In the genomic region with DNA sequence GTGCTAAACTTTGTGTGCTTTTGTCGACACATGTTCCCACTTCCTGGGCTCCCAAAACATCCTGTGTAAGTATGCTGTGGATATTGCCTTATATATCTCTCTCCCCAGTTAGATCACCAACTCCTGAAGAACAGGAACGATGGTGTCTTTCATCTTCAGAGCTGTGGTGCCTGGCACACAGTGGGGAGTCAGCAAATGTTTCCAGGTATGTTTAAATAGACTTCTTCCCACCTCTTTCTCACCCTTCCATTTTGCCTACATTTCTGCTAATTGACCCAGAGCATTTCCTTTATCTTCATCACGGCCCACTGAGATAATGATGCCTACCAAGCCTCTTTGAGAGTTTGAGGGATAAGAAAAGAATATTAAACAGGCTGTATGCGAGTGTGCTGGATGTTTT, we compare ENCODE assay signal across 21 cellular contexts.
DNase-seq lines count a peak whose midpoint lies in the region; ATAC-seq, FAIRE-seq and TF ChIP-seq lines count a peak whose summit lies in the region.
"Had no signal": no experiment of that assay in that cellular context is flagged by ENCODE, and none has a peak within 500 bp of the region (broad histone marks: within the 10 kb centered on the region; RNA-seq: fewer than 3 reads in every experiment).

No MANE protein-coding gene starts in this region.

- H3K4me3 ChIP-seq in astrocyte (ENCODE audit: insufficient read depth, low read depth, low read length) (no peak overlapping the region), colonic mucosa (no peak overlapping the region)
- H3K4me3 ChIP-seq: PC-9 had no signal

- H3K9ac ChIP-seq in astrocyte (ENCODE audit: low read length) (no peak overlapping the region), colonic mucosa (ENCODE audit: low read depth in 2 of 2, low read length in 2 of 2) (no peak overlapping the region)

- H3K27ac Mint-ChIP-seq in astrocyte (ENCODE audit: unreplicated experiment) (no peak overlapping the region), mesothelial cell of epicardium (peak overlapping the region; percentile 5)
- no peak overlapping the region for H3K27ac Mint-ChIP-seq in activated T-helper 1 cell treated with anti-CD3 and anti-CD28 coated beads, Interleukin-12 subunit alpha, Interleukin-12 subunit beta, Interleukin-2, Interleukin-4 antibody, amounts not matched to agents 30 ng/mL and 10 ng/mL and 1 ng/mL, durations not matched to agents 14 hours and 24 hours and 36 hours
- H3K27ac Mint-ChIP-seq: H9 had no signal

- H3K4me1 ChIP-seq in astrocyte (ENCODE audit: insufficient read depth, low read length) = no peaks in the 10 kb centered on the region
- H3K4me1 ChIP-seq in colonic mucosa = no peaks in the 10 kb centered on the region

- TF ChIP-seq CTCF in astrocyte (IDR thresholded peaks at IDR 0.05; ENCODE audit: insufficient read depth, low read depth, low read length) (no peak), mesothelial cell of epicardium (IDR thresholded peaks at IDR 0.05; ENCODE audit: unreplicated experiment) (no peak), colonic mucosa (IDR thresholded peaks at IDR 0.05) (no peak)

- no peaks in the 10 kb centered on the region for H3K9me3 Mint-ChIP-seq in astrocyte (ENCODE audit: unreplicated experiment)
- H3K9me3 Mint-ChIP-seq in mesothelial cell of epicardium = no peaks in the 10 kb centered on the region
- H3K9me3 Mint-ChIP-seq in activated T-helper 1 cell treated with anti-CD3 and anti-CD28 coated beads, Interleukin-12 subunit alpha, Interleukin-12 subunit beta, Interleukin-2, Interleukin-4 antibody, amounts not matched to agents 30 ng/mL and 10 ng/mL and 1 ng/mL, durations not matched to agents 14 hours and 24 hours and 36 hours = no peaks in the 10 kb centered on the region
- H3K9me3 Mint-ChIP-seq: H9 had no signal

- no peak overlapping the region for H3K4me2 ChIP-seq in astrocyte (ENCODE audit: low read length)
- H3K4me2 ChIP-seq: PC-9 had no signal

- no peak for FAIRE-seq in astrocyte (lab: Jason Lieb, UNC)
- FAIRE-seq: G401.6, HepG2 had no signal

- H3K27me3 ChIP-seq in astrocyte (ENCODE audit: insufficient read depth, low read length) (no peaks in the 10 kb centered on the region), colonic mucosa (no peaks in the 10 kb centered on the region)

- no peaks in the 10 kb centered on the region for H3K36me3 Mint-ChIP-seq in astrocyte (ENCODE audit: low read depth, unreplicated experiment)
- H3K36me3 Mint-ChIP-seq in mesothelial cell of epicardium = no peaks in the 10 kb centered on the region
- no peaks in the 10 kb centered on the region for H3K36me3 Mint-ChIP-seq in activated T-helper 1 cell treated with anti-CD3 and anti-CD28 coated beads, Interleukin-12 subunit alpha, Interleukin-12 subunit beta, Interleukin-2, Interleukin-4 antibody, amounts not matched to agents 30 ng/mL and 10 ng/mL and 1 ng/mL, durations not matched to agents 14 hours and 24 hours and 36 hours (ENCODE audit: low read depth)

- intact Hi-C loops in activated T-helper 1 cell treated with anti-CD3 and anti-CD28 coated beads, Interleukin-12 subunit alpha, Interleukin-12 subunit beta, Interleukin-2, Interleukin-4 antibody, amounts not matched to agents 30 ng/mL and 10 ng/mL and 1 ng/mL, durations not matched to agents 14 hours and 24 hours and 36 hours (cut with micrococcal nuclease) = no loop called here
- intact Hi-C loops in colonic mucosa (cut with DNase I) = no loop called here

- H3K4me3 Mint-ChIP-seq in astrocyte (ENCODE audit: unreplicated experiment) (no peak overlapping the region), mesothelial cell of epicardium (no peak overlapping the region)
- H3K4me3 Mint-ChIP-seq in activated T-helper 1 cell treated with anti-CD3 and anti-CD28 coated beads, Interleukin-12 subunit alpha, Interleukin-12 subunit beta, Interleukin-2, Interleukin-4 antibody, amounts not matched to agents 30 ng/mL and 10 ng/mL and 1 ng/mL, durations not matched to agents 14 hours and 24 hours and 36 hours = no peak overlapping the region
- H3K4me3 Mint-ChIP-seq: H9 had no signal

- H3K4me1 Mint-ChIP-seq in astrocyte (ENCODE audit: low read depth, unreplicated experiment) (no peaks in the 10 kb centered on the region), mesothelial cell of epicardium (peaks cover 41% of the 10 kb centered on the region)
- H3K4me1 Mint-ChIP-seq in activated T-helper 1 cell treated with anti-CD3 and anti-CD28 coated beads, Interleukin-12 subunit alpha, Interleukin-12 subunit beta, Interleukin-2, Interleukin-4 antibody, amounts not matched to agents 30 ng/mL and 10 ng/mL and 1 ng/mL, durations not matched to agents 14 hours and 24 hours and 36 hours (ENCODE audit: low read depth) = no peaks in the 10 kb centered on the region

- no peaks in the 10 kb centered on the region for H3K79me2 ChIP-seq in astrocyte (ENCODE audit: insufficient read depth, low read length)

- H3K9me3 ChIP-seq in astrocyte (ENCODE audit: insufficient read depth, low read depth, low read length) (no peaks in the 10 kb centered on the region), colonic mucosa (no peaks in the 10 kb centered on the region)

- ATAC-seq in GM21576 (IDR thresholded peaks at IDR 0.05; ENCODE audit: unreplicated experiment) = no peak
- ATAC-seq: HepG2, SK-N-SH treated with all-trans-retinoic acid at 6 μM for 48 hours had no signal

- no peaks in the 10 kb centered on the region for H3K36me3 ChIP-seq in astrocyte (ENCODE audit: insufficient read depth, low read length)
- H3K36me3 ChIP-seq in colonic mucosa = no peaks in the 10 kb centered on the region

- H3K27ac ChIP-seq in astrocyte (ENCODE audit: low read depth, low read length) (no peak overlapping the region), colonic mucosa (no peak overlapping the region)
- H3K27ac ChIP-seq: PC-9, RWPE1 had no signal

- no peaks in the 10 kb centered on the region for H4K20me1 ChIP-seq in astrocyte (ENCODE audit: insufficient read depth, low read length)

- H3K27me3 Mint-ChIP-seq in astrocyte (ENCODE audit: low read depth, unreplicated experiment) (peaks cover 4% of the 10 kb centered on the region), mesothelial cell of epicardium (ENCODE audit: low read depth) (no peaks in the 10 kb centered on the region)
- H3K27me3 Mint-ChIP-seq in activated T-helper 1 cell treated with anti-CD3 and anti-CD28 coated beads, Interleukin-12 subunit alpha, Interleukin-12 subunit beta, Interleukin-2, Interleukin-4 antibody, amounts not matched to agents 30 ng/mL and 10 ng/mL and 1 ng/mL, durations not matched to agents 14 hours and 24 hours and 36 hours (ENCODE audit: insufficient read depth) = peaks cover 2% of the 10 kb centered on the region

- peak; percentile 26 for DNase-seq in NCI-H345 (lab: John Stamatoyannopoulos, UW)
- DNase-seq in astrocyte (ENCODE audit: low read depth) = no peak
- no peak for DNase-seq in mesothelial cell of epicardium (ENCODE audit: low spot score in 2 of 2, unreplicated experiment in 2 of 2)
- no peak for DNase-seq in activated T-helper 1 cell treated with anti-CD3 and anti-CD28 coated beads, Interleukin-12 subunit alpha, Interleukin-12 subunit beta, Interleukin-2, Interleukin-4 antibody, amounts not matched to agents 30 ng/mL and 10 ng/mL and 1 ng/mL, durations not matched to agents 14 hours and 24 hours and 36 hours (ENCODE audit: low spot score)
- DNase-seq in colonic mucosa = no peak
- DNase-seq in NCI-H446 treated with DMSO at 0.1 percent for 48 hours (lab: John Stamatoyannopoulos, UW) = no peak
- DNase-seq: COR-L47, DMS 273 treated with DMSO at 0.1 percent for 48 hours, H9, KG1, NCI-H1417 treated with DMSO at 0.1 percent for 48 hours, NCI-H2029, NCI-H446, NCI-H82, PC-9, SIG-M5 had no signal

- H2AFZ ChIP-seq in astrocyte (ENCODE audit: low read depth, low read length) = peak overlapping the region; percentile 29
- H2AFZ ChIP-seq: PC-9 had no signal
